ENCODE assay signal across 11 cellular contexts in the genomic region with DNA sequence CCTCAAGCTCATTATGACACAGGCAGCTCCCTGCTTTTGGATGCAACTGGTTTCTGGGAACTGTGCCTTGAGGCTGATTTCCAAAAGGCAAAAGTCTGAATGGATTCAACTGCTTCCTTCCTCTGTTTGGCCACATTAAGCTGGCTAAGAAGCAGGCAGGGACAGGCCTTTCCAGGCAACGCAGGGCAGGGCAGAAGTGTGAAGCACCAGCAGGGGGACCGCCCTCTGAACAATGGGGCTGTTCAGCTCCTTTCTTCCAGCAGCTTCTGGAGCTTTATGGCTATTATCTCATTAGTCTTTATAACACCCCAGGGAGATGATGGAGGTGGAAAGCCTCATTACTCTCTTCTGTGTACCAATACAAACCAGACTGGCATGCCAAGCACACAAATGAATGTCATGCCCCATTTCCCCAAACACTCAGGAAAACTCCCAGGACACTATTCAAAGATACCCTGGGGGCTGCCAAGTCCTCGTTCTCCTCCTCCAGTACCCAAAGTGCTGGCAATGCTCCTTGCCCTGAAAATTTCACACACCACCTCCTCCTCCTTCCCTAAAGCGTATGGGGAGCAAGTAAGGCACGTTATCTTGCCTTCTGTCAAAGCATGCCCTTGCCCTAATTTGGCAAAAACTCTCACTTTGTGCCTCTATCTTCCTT. TPM values are rescaled to one million over a fixed set of nuclear protein-coding genes. Genes with fewer than 3 reads are reported as not detected.
DNase-seq lines count a peak whose midpoint lies in the region; ATAC-seq and TF ChIP-seq lines count a peak whose summit lies in the region.
"Had no signal": no experiment of that assay in that cellular context is flagged by ENCODE, and none has a peak within 500 bp of the region (broad histone marks: within the 10 kb centered on the region; RNA-seq: fewer than 3 reads in every experiment).

No MANE protein-coding gene starts in this region.

- H3K36me3 ChIP-seq in heart right ventricle = peaks cover 0 to 88% (median 46%) of the 10 kb centered on the region in 9 donors

- DNase-seq in HPDE6-E6E7 (ENCODE audit: extremely low spot score) (peak; percentile 38), amygdala (lab: John Stamatoyannopoulos, UW) (peak in 49 of 56 donors; percentile 17 to 85 (median 51)), heart right ventricle (peak; percentile 27 to 38), sciatic nerve (ENCODE audit: low spot score) (no peak)
- DNase-seq in activated T-helper 2 cell treated with anti-CD3 and anti-CD28 coated beads, Interferon-gamma antibody, Interleukin-2, Interleukin-4, amounts not matched to agents 10 μg/mL and 5 μg/mL and 100 μg/mL, durations not matched to agents 14 hours and 24 hours and 36 hours (ENCODE audit: low spot score) = no peak
- DNase-seq: DND-41, gastrocnemius medialis had no signal

- H3K27me3 Mint-ChIP-seq in activated T-helper 2 cell treated with anti-CD3 and anti-CD28 coated beads, Interferon-gamma antibody, Interleukin-2, Interleukin-4, amounts not matched to agents 10 μg/mL and 5 μg/mL and 100 μg/mL, durations not matched to agents 14 hours and 24 hours and 36 hours (ENCODE audit: low read depth) = no peaks in the 10 kb centered on the region
- H3K27me3 Mint-ChIP-seq: progenitor cell of endocrine pancreas had no signal

- H3K9me3 ChIP-seq in heart right ventricle = no peaks in the 10 kb centered on the region
- H3K9me3 ChIP-seq: gastrocnemius medialis had no signal

- H3K36me3 Mint-ChIP-seq in activated T-helper 2 cell treated with anti-CD3 and anti-CD28 coated beads, Interferon-gamma antibody, Interleukin-2, Interleukin-4, amounts not matched to agents 10 μg/mL and 5 μg/mL and 100 μg/mL, durations not matched to agents 14 hours and 24 hours and 36 hours (ENCODE audit: low read depth) = peaks cover 65% of the 10 kb centered on the region

- H3K4me1 Mint-ChIP-seq in activated T-helper 2 cell treated with anti-CD3 and anti-CD28 coated beads, Interferon-gamma antibody, Interleukin-2, Interleukin-4, amounts not matched to agents 10 μg/mL and 5 μg/mL and 100 μg/mL, durations not matched to agents 14 hours and 24 hours and 36 hours (ENCODE audit: low read depth) = peaks cover 24% of the 10 kb centered on the region

- H3K9me3 Mint-ChIP-seq in activated T-helper 2 cell treated with anti-CD3 and anti-CD28 coated beads, Interferon-gamma antibody, Interleukin-2, Interleukin-4, amounts not matched to agents 10 μg/mL and 5 μg/mL and 100 μg/mL, durations not matched to agents 14 hours and 24 hours and 36 hours = no peaks in the 10 kb centered on the region

- H3K27ac Mint-ChIP-seq in activated T-helper 2 cell treated with anti-CD3 and anti-CD28 coated beads, Interferon-gamma antibody, Interleukin-2, Interleukin-4, amounts not matched to agents 10 μg/mL and 5 μg/mL and 100 μg/mL, durations not matched to agents 14 hours and 24 hours and 36 hours = no peak overlapping the region
- H3K27ac Mint-ChIP-seq: progenitor cell of endocrine pancreas had no signal

- TF ChIP-seq CTCF in heart right ventricle (IDR thresholded peaks at IDR 0.05) = peak in 2 of 9 donors; percentile 3 to 12

- intact Hi-C loops in heart right ventricle (cut with DNase I) (loop anchor here (1.0 to 10.0 kb wide), 9 partner anchors 134 to 288 kb away; a partner anchor contains a TSS), sciatic nerve (cut with DNase I) (loop anchor here (5.0 kb wide), 1 partner anchor 140 kb away; no protein-coding TSS in a partner anchor)
- intact Hi-C loops in activated T-helper 2 cell treated with anti-CD3 and anti-CD28 coated beads, Interferon-gamma antibody, Interleukin-2, Interleukin-4, amounts not matched to agents 10 μg/mL and 5 μg/mL and 100 μg/mL, durations not matched to agents 14 hours and 24 hours and 36 hours (cut with micrococcal nuclease) = loop anchor here (5.0 kb wide), 1 partner anchor 135 kb away; a partner anchor contains a TSS

- WGBS in heart right ventricle, 2 donors = 41 to 51% methylated on average over 5 of the region's 5 CpGs

- no peak overlapping the region for H3K4me3 ChIP-seq in heart right ventricle
- H3K4me3 ChIP-seq: gastrocnemius medialis had no signal

- H3K4me1 ChIP-seq in heart right ventricle = peaks cover 5 to 30% (median 21%) of the 10 kb centered on the region in 9 donors

- H3K4me3 Mint-ChIP-seq in activated T-helper 2 cell treated with anti-CD3 and anti-CD28 coated beads, Interferon-gamma antibody, Interleukin-2, Interleukin-4, amounts not matched to agents 10 μg/mL and 5 μg/mL and 100 μg/mL, durations not matched to agents 14 hours and 24 hours and 36 hours (ENCODE audit: low read depth) = no peak overlapping the region

- H3K27ac ChIP-seq in heart right ventricle = peak overlapping the region in 8 of 10 donors; percentile 28 to 71 (median 56)

- ATAC-seq in heart right ventricle (peak; percentile 58 to 79 (median 72)), sciatic nerve (peak; percentile 81), GM18868 (IDR thresholded peaks at IDR 0.05; ENCODE audit: unreplicated experiment) (no peak), HG02885 (IDR thresholded peaks at IDR 0.05; ENCODE audit: poor library complexity, unreplicated experiment) (no peak), HG02759 (IDR thresholded peaks at IDR 0.05; ENCODE audit: unreplicated experiment) (no peak)

- H3K27me3 ChIP-seq in heart right ventricle = no peaks in the 10 kb centered on the region
- H3K27me3 ChIP-seq: gastrocnemius medialis had no signal

RNA-seq across cellular contexts. Expression of a gene that starts 21.3 kb away (rescaled TPM):
- total RNA-seq in heart right ventricle = 10 to 100 TPM; 14.1 to 24.5 (median 20.5) TPM
- 10 to 100 TPM; 14.1 to 27.8 TPM for polyA plus RNA-seq in heart right ventricle
- 29.5 TPM for total RNA-seq in sciatic nerve
- 37.2 and 42.1 TPM in 2 replicates for total RNA-seq in activated T-helper 2 cell treated with anti-CD3 and anti-CD28 coated beads, Interferon-gamma antibody, Interleukin-2, Interleukin-4, amounts not matched to agents 10 μg/mL and 5 μg/mL and 100 μg/mL, durations not matched to agents 14 hours and 24 hours and 36 hours

RNA-seq across cellular contexts. Expression of a gene that starts 21.8 kb away (rescaled TPM):
- total RNA-seq in heart right ventricle = 10 to 100 TPM; 37.7 to 48.4 (median 44.2) TPM
- polyA plus RNA-seq in heart right ventricle = 10 to 100 TPM; 18.6 to 40.2 TPM
- total RNA-seq in sciatic nerve = 95.7 TPM
- 66.9 and 68.2 TPM in 2 replicates for total RNA-seq in activated T-helper 2 cell treated with anti-CD3 and anti-CD28 coated beads, Interferon-gamma antibody, Interleukin-2, Interleukin-4, amounts not matched to agents 10 μg/mL and 5 μg/mL and 100 μg/mL, durations not matched to agents 14 hours and 24 hours and 36 hours

Comparison
In these comparisons a context has a peak if more than half of its experiments do, and no peak if none do; other contexts are left out.
1. DNase-seq: peak in HPDE6-E6E7 (single experiment), amygdala (49 of 56) and heart right ventricle (2 of 2); none in sciatic nerve (single experiment) and activated T-helper 2 cell treated with anti-CD3 and anti-CD28 coated beads, Interferon-gamma antibody, Interleukin-2, Interleukin-4, amounts not matched to agents 10 μg/mL and 5 μg/mL and 100 μg/mL, durations not matched to agents 14 hours and 24 hours and 36 hours (single experiment).
2. ATAC-seq: peak in heart right ventricle (8 of 8) and sciatic nerve (single experiment); none in GM18868 (single experiment), HG02885 (single experiment) and HG02759 (single experiment).